ENCODE assay signal across 28 cellular contexts in genomic region chrX:108640817-108641216, GRCh38.
"Had no signal": no experiment of that assay in that cellular context is flagged by ENCODE, and none has a peak within 500 bp of the region (broad histone marks: within the 10 kb centered on the region; RNA-seq: fewer than 3 reads in every experiment).

No MANE protein-coding gene starts in this region.

- H3K27me3 ChIP-seq: MG63, SJCRH30 had no signal

- H3K9me3 ChIP-seq: MG63, SJCRH30 had no signal

- H3K4me1 ChIP-seq: SJCRH30 had no signal

- H3K27ac Mint-ChIP-seq: activated CD4-positive, alpha-beta memory T cell treated with anti-CD3 and anti-CD28 coated beads for 36 hours; activated CD4-positive, alpha-beta T cell treated with anti-CD3 and anti-CD28 coated beads, Interleukin-2, amount 10 ng/mL, durations not matched to agents 7 days and 5 days; activated naive CD8-positive, alpha-beta T cell; brain had no signal

- H3K4me3 ChIP-seq: MG63, SJCRH30 had no signal

- H3K36me3 Mint-ChIP-seq: activated CD4-positive, alpha-beta memory T cell treated with anti-CD3 and anti-CD28 coated beads for 36 hours; activated naive CD8-positive, alpha-beta T cell had no signal

- H3K9me3 Mint-ChIP-seq: activated CD4-positive, alpha-beta T cell treated with anti-CD3 and anti-CD28 coated beads, Interleukin-2, amount 10 ng/mL, durations not matched to agents 7 days and 5 days; activated T-cell treated with anti-CD3 and anti-CD28 coated beads, Interleukin-2, amount 50 U/mL, for 4 hours had no signal

- H3K4me1 Mint-ChIP-seq: activated CD4-positive, alpha-beta T cell treated with anti-CD3 and anti-CD28 coated beads, Interleukin-2, amount 10 ng/mL, durations not matched to agents 7 days and 5 days; brain had no signal

- H3K27ac ChIP-seq: SJCRH30, VCaP had no signal

- DNase-seq: activated CD4-positive, alpha-beta memory T cell treated with anti-CD3 and anti-CD28 coated beads for 36 hours; activated CD4-positive, alpha-beta T cell treated with anti-CD3 and anti-CD28 coated beads, Interleukin-2, amount 10 ng/mL, durations not matched to agents 7 days and 5 days; activated CD8-positive, alpha-beta memory T cell treated with anti-CD3 and anti-CD28 coated beads for 24 hours; activated effector memory CD4-positive, alpha-beta T cell treated with anti-CD3 and anti-CD28 coated beads, Interleukin-2, amount 50 U/mL, for 16 hours; activated naive CD4-positive, alpha-beta T cell treated with anti-CD3 and anti-CD28 coated beads for 36 hours; activated T-cell treated with anti-CD3 and anti-CD28 coated beads, Interleukin-2, amount 50 U/mL, for 4 hours; amygdala; MG63; MV-4-11; NCI-H1092 treated with DMSO at 0.1 percent for 48 hours; NCI-H1417 treated with DMSO at 0.1 percent for 48 hours; NCI-H1694; NCI-H2029 treated with DMSO at 0.1 percent for 48 hours; NCI-H345; NCI-H510A; NCI-H526 treated with DMSO at 0.1 percent for 48 hours; NCI-H82; NK-92 treated with Interleukin-12 subunit alpha and Interleukin-12 subunit beta, amount 100 ng/mL, for 24 hours; OCI-M1; RPMI8226; SJCRH30; SK-N-SH; T-helper 1 cell had no signal

- H3K36me3 ChIP-seq: MG63, SJCRH30 had no signal

- ATAC-seq: activated T-cell treated with anti-CD3 and anti-CD28 coated beads, Interleukin-2, amount 50 U/mL, for 4 hours; Panc1; Right ventricle myocardium inferior had no signal

- H3K4me3 Mint-ChIP-seq: activated CD4-positive, alpha-beta memory T cell treated with anti-CD3 and anti-CD28 coated beads for 36 hours; activated CD4-positive, alpha-beta T cell treated with anti-CD3 and anti-CD28 coated beads, Interleukin-2, amount 10 ng/mL, durations not matched to agents 7 days and 5 days; activated naive CD4-positive, alpha-beta T cell treated with anti-CD3 and anti-CD28 coated beads for 36 hours; activated naive CD8-positive, alpha-beta T cell; activated T-cell treated with anti-CD3 and anti-CD28 coated beads, Interleukin-2, amount 50 U/mL, for 4 hours; brain had no signal
